ENCODE assay signal across 17 cellular contexts in genomic region chr17:64547354-64547753, GRCh38.
"Had no signal": no experiment of that assay in that cellular context is flagged by ENCODE, and none has a peak within 500 bp of the region (broad histone marks: within the 10 kb centered on the region; RNA-seq: fewer than 3 reads in every experiment).

No MANE protein-coding gene starts in this region.

- ATAC-seq: effector memory CD8-positive, alpha-beta T cell; gastroesophageal sphincter; left cardiac atrium; mucosa of descending colon; natural killer cell; sciatic nerve had no signal

- H3K9me3 Mint-ChIP-seq: activated T-helper 1 cell treated with anti-CD3 and anti-CD28 coated beads, Interleukin-12 subunit alpha, Interleukin-12 subunit beta, Interleukin-2, Interleukin-4 antibody, amounts not matched to agents 30 ng/mL and 10 ng/mL and 1 ng/mL, durations not matched to agents 14 hours and 24 hours and 36 hours; effector memory CD8-positive, alpha-beta T cell; natural killer cell; T-helper 2 cell treated with Interferon-gamma antibody and Interleukin-4, amounts not matched to agents 5 μg/mL and 100 μg/mL, for 36 hours had no signal

- H3K36me3 ChIP-seq: prostate gland had no signal

- H3K4me1 Mint-ChIP-seq: natural killer cell had no signal

- H3K4me3 Mint-ChIP-seq: activated T-helper 1 cell treated with anti-CD3 and anti-CD28 coated beads, Interleukin-12 subunit alpha, Interleukin-12 subunit beta, Interleukin-2, Interleukin-4 antibody, amounts not matched to agents 30 ng/mL and 10 ng/mL and 1 ng/mL, durations not matched to agents 14 hours and 24 hours and 36 hours; effector memory CD8-positive, alpha-beta T cell; natural killer cell; T-helper 2 cell treated with Interferon-gamma antibody and Interleukin-4, amounts not matched to agents 5 μg/mL and 100 μg/mL, for 36 hours had no signal

- H3K9me3 ChIP-seq: gastroesophageal sphincter, mucosa of descending colon, prostate gland, spleen had no signal

- H3K36me3 Mint-ChIP-seq: natural killer cell had no signal

- H3K27me3 Mint-ChIP-seq: effector memory CD8-positive, alpha-beta T cell had no signal

- H3K27ac Mint-ChIP-seq: activated T-helper 1 cell treated with anti-CD3 and anti-CD28 coated beads, Interleukin-12 subunit alpha, Interleukin-12 subunit beta, Interleukin-2, Interleukin-4 antibody, amounts not matched to agents 30 ng/mL and 10 ng/mL and 1 ng/mL, durations not matched to agents 14 hours and 24 hours and 36 hours; natural killer cell; T-helper 2 cell treated with Interferon-gamma antibody and Interleukin-4, amounts not matched to agents 5 μg/mL and 100 μg/mL, for 36 hours had no signal

- H3K27ac ChIP-seq: gastroesophageal sphincter, prostate gland, spleen, WERI-Rb-1 had no signal

- H3K4me1 ChIP-seq: gastroesophageal sphincter, prostate gland, spleen had no signal

- DNase-seq: activated CD4-positive, alpha-beta T cell treated with anti-CD3 and anti-CD28 coated beads for 4 hours; activated naive CD4-positive, alpha-beta T cell; effector memory CD8-positive, alpha-beta T cell; left cardiac atrium; mucosa of descending colon; natural killer cell; spleen; stimulated activated CD4-positive, alpha-beta T cell treated with anti-CD3 and anti-CD28 coated beads, Interleukin-2, amount 100 ng/mL, for 24 hours; stimulated activated naive CD4-positive, alpha-beta T cell; trophoblast cell; WERI-Rb-1 had no signal

- H3K4me3 ChIP-seq: gastroesophageal sphincter, lung, mucosa of descending colon, prostate gland, spleen had no signal

- H3K27me3 ChIP-seq: gastroesophageal sphincter, spleen had no signal
